ENCODE assay signal across 8 cellular contexts in the genomic region with DNA sequence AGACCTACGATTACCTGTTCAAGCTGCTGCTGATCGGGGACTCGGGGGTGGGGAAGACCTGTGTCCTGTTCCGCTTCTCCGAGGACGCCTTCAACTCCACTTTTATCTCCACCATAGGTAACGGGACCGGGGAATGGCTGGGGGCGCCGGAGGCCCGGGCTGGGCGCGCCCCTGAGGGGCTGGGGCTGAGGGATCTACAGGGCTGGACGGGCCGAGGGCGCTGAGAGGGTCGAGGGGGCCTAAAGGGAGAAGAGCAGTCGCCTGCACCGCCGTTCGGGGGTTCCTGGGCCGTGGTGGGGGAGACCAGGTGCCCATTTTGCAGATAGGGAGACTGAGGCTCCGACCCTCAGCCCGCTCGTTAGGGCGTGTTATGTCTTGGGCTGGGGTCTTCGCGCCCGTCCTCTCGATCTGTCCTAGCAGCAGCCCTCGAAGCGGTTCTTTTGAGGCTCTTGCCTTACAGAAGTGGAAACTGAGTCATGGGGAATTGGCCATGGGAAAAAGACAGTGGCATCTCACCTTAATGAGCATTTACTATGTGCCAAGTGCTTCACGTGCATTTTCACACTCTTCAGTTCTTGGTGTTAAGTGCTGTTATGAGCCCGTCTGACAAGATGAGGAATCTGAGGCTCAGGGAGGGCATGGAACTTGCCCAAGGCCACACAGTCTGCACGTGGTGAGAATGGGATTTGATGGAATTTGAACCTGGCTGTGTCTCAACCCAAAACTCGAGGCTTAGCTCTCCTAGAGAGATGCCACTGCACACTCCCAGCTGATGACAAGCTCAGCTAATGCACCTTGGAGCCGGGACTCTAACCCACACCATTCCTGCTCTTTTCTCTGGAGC. TPM values are rescaled to one million over a fixed set of nuclear protein-coding genes. Genes with fewer than 3 reads are reported as not detected.
A peak's percentile ranks its signal among the peaks of the same experiment; 100 is the strongest.
DNase-seq lines count a peak whose midpoint lies in the region; ATAC-seq and TF ChIP-seq lines count a peak whose summit lies in the region.

No MANE protein-coding gene starts in this region.

- peaks cover 47% of the 10 kb centered on the region for H3K4me1 Mint-ChIP-seq in activated CD8-positive, alpha-beta memory T cell treated with anti-CD3 and anti-CD28 coated beads, Interleukin-2, amount 10 ng/mL, durations not matched to agents 7 days and 5 days

- peak overlapping the region; percentile 92 for H3K4me3 Mint-ChIP-seq in activated CD8-positive, alpha-beta memory T cell treated with anti-CD3 and anti-CD28 coated beads, Interleukin-2, amount 10 ng/mL, durations not matched to agents 7 days and 5 days

- H3K9me3 ChIP-seq in adrenal gland (replicated peaks in 1 of 3) (no peaks in the 10 kb centered on the region), thyroid gland (no peaks in the 10 kb centered on the region)

- WGBS in adrenal gland, 4 donors = 1 to 11% (median 2%) methylated on average over 3 to 37 of the region's 37 CpGs
- WGBS in thyroid gland, 2 donors = 3 to 4% methylated on average over 15 to 25 of the region's 37 CpGs

- no peak for ATAC-seq in activated CD8-positive, alpha-beta memory T cell treated with anti-CD3 and anti-CD28 coated beads, Interleukin-2, amount 10 ng/mL, durations not matched to agents 7 days and 5 days
- ATAC-seq in left colon (peak; percentile 1), GM19035 (IDR thresholded peaks at IDR 0.05; ENCODE audit: unreplicated experiment) (no peak)

- H3K36me3 ChIP-seq in adrenal gland (replicated peaks in 1 of 2) (no peaks in the 10 kb centered on the region), thyroid gland (no peaks in the 10 kb centered on the region)

- H3K9me3 Mint-ChIP-seq in activated CD8-positive, alpha-beta memory T cell treated with anti-CD3 and anti-CD28 coated beads, Interleukin-2, amount 10 ng/mL, durations not matched to agents 7 days and 5 days (ENCODE audit: low read depth) = no peaks in the 10 kb centered on the region

- CTCF ChIA-PET in activated CD8-positive, alpha-beta memory T cell treated with anti-CD3 and anti-CD28 coated beads, Interleukin-2, amount 10 ng/mL, durations not matched to agents 7 days and 5 days (lab: Charles Lee) = interaction anchor here (0.9 to 3.4 kb wide), 17 partner anchors 10 to 82 kb away, joined by 3 to 34 read pairs (median 5); a partner anchor contains a TSS

- TF ChIP-seq CTCF in adrenal gland (IDR thresholded peaks at IDR 0.05) = no peak
- no peak for TF ChIP-seq CTCF in thyroid gland (IDR thresholded peaks at IDR 0.05)

- TF ChIP-seq POLR2A in adrenal gland (IDR thresholded peaks at IDR 0.05) (peak in 1 of 2 donors; percentile 56), thyroid gland (IDR thresholded peaks at IDR 0.05) (no peak)

- H3K4me1 ChIP-seq in adrenal gland (replicated peaks in 1 of 2) (peaks cover 15 to 50% of the 10 kb centered on the region in 2 donors), thyroid gland (peaks cover 10 to 18% of the 10 kb centered on the region in 2 donors)

- H3K27me3 ChIP-seq in adrenal gland = no peaks in the 10 kb centered on the region
- H3K27me3 ChIP-seq in thyroid gland = no peaks in the 10 kb centered on the region

- intact Hi-C loops in adrenal gland (cut with DNase I) = loop anchor here in 1 of 2 donors (5.0 kb wide), 1 partner anchor 40 kb away; no protein-coding TSS in a partner anchor
- intact Hi-C loops in left colon (cut with DNase I, micrococcal nuclease) = loop anchor here (10.0 kb wide), 2 partner anchors 57 to 67 kb away; no protein-coding TSS in a partner anchor
- intact Hi-C loops in thyroid gland (cut with DNase I) = loop anchor here (5.0 kb wide), 1 partner anchor 85 kb away; a partner anchor contains a TSS

- no peak for DNase-seq in activated CD8-positive, alpha-beta memory T cell treated with anti-CD3 and anti-CD28 coated beads, Interleukin-2, amount 10 ng/mL, durations not matched to agents 7 days and 5 days
- DNase-seq in activated CD8-positive, alpha-beta memory T cell treated with anti-CD3 and anti-CD28 coated beads, Interleukin-2, amount 50 U/mL, for 48 hours = no peak
- DNase-seq in adrenal gland (peak in 5 of 7 donors; percentile 49 to 61 (median 54)), left colon (peak in 1 of 2 donors; percentile 52), thyroid gland (no peak), NK-92 (lab: John Stamatoyannopoulos, UW; ENCODE audit: unreplicated experiment) (no peak), Ammon's horn (ENCODE audit: low spot score) (no peak)

- peak overlapping the region; percentile 76 to 97 (median 90) for H3K4me3 ChIP-seq in adrenal gland
- H3K4me3 ChIP-seq in thyroid gland (replicated peaks in 1 of 3) = peak overlapping the region; percentile 81 to 97 (median 93)

- H3K27ac ChIP-seq in adrenal gland = peak overlapping the region; percentile 79 to 93 (median 89)
- H3K27ac ChIP-seq in thyroid gland = peak overlapping the region; percentile 79 to 86 (median 85)

- H3K36me3 Mint-ChIP-seq in activated CD8-positive, alpha-beta memory T cell treated with anti-CD3 and anti-CD28 coated beads, Interleukin-2, amount 10 ng/mL, durations not matched to agents 7 days and 5 days = peaks cover 30% of the 10 kb centered on the region

- H3K27me3 Mint-ChIP-seq in activated CD8-positive, alpha-beta memory T cell treated with anti-CD3 and anti-CD28 coated beads, Interleukin-2, amount 10 ng/mL, durations not matched to agents 7 days and 5 days = no peaks in the 10 kb centered on the region

- peak overlapping the region; percentile 97 for H3K27ac Mint-ChIP-seq in activated CD8-positive, alpha-beta memory T cell treated with anti-CD3 and anti-CD28 coated beads, Interleukin-2, amount 10 ng/mL, durations not matched to agents 7 days and 5 days

RNA-seq across cellular contexts. Expression of a gene that starts 0.4 kb away (rescaled TPM):
- total RNA-seq in activated CD8-positive, alpha-beta memory T cell treated with anti-CD3 and anti-CD28 coated beads, Interleukin-2, amount 10 ng/mL, durations not matched to agents 7 days and 5 days = 100 to 1,000 TPM; 204 to 271 TPM
- total RNA-seq in adrenal gland (100 to 1,000 TPM in 1 of 8 donors, 10 to 100 TPM in 7; 52.8 to 118 (median 72.2) TPM), left colon (100 to 1,000 TPM; 143 to 172 TPM), thyroid gland (10 to 100 TPM; 40.2 to 65.6 (median 51.5) TPM)
- polyA plus RNA-seq in adrenal gland = 100 to 1,000 TPM in 1 of 3 donors, 10 to 100 TPM in 2; 32.0 to 143 (median 34.8) TPM

RNA-seq across cellular contexts. Expression of a gene that starts 31.4 kb away (rescaled TPM):
- 100 to 1,000 TPM; 181 to 199 TPM for total RNA-seq in activated CD8-positive, alpha-beta memory T cell treated with anti-CD3 and anti-CD28 coated beads, Interleukin-2, amount 10 ng/mL, durations not matched to agents 7 days and 5 days
- total RNA-seq in adrenal gland = 1 to 10 TPM in 1 of 8 donors, under 1 TPM in 6, not detected in 1; 0.21 to 1.4 (median 0.84) TPM
- 1 to 10 TPM; 1.4 to 4.7 (median 1.5) TPM for polyA plus RNA-seq in adrenal gland
- 10 to 100 TPM; 18.8 to 24.3 TPM for total RNA-seq in left colon
- total RNA-seq in thyroid gland = 1 to 10 TPM in 3 of 4 donors, under 1 TPM in 1; 0.94 to 4.6 (median 2.5) TPM

RNA-seq across cellular contexts. Expression of a gene that starts 35.8 kb away (rescaled TPM):
- 100 to 1,000 TPM; 491 to 493 TPM for total RNA-seq in activated CD8-positive, alpha-beta memory T cell treated with anti-CD3 and anti-CD28 coated beads, Interleukin-2, amount 10 ng/mL, durations not matched to agents 7 days and 5 days
- total RNA-seq in adrenal gland (100 to 1,000 TPM; 145 to 294 (median 193) TPM), left colon (100 to 1,000 TPM; 280 to 300 TPM), thyroid gland (100 to 1,000 TPM; 101 to 296 (median 151) TPM)
- polyA plus RNA-seq in adrenal gland = 100 to 1,000 TPM; 195 to 290 (median 290) TPM

Comparison
In these comparisons a context has a peak if more than half of its experiments do, and no peak if none do; other contexts are left out.
1. DNase-seq: peak in adrenal gland (5 of 7); none in activated CD8-positive, alpha-beta memory T cell treated with anti-CD3 and anti-CD28 coated beads, Interleukin-2, amount 10 ng/mL, durations not matched to agents 7 days and 5 days (single experiment), activated CD8-positive, alpha-beta memory T cell treated with anti-CD3 and anti-CD28 coated beads, Interleukin-2, amount 50 U/mL, for 48 hours (single experiment), thyroid gland (0 of 2), NK-92 (single experiment) and Ammon's horn (single experiment).
2. RNA of a gene that starts 31.4 kb away (total RNA-seq): 181 to 199 TPM in activated CD8-positive, alpha-beta memory T cell treated with anti-CD3 and anti-CD28 coated beads, Interleukin-2, amount 10 ng/mL, durations not matched to agents 7 days and 5 days; 18.8 to 24.3 TPM in left colon, 0.94 to 4.6 TPM in thyroid gland and 0.21 to 1.4 TPM in adrenal gland; every median in the first group is over 4 times any median in the second.